ENCODE assay signal across 14 cellular contexts in genomic region chr2:136020831-136021230, GRCh38.
"Had no signal": no experiment of that assay in that cellular context is flagged by ENCODE, and none has a peak within 500 bp of the region (broad histone marks: within the 10 kb centered on the region; RNA-seq: fewer than 3 reads in every experiment).

No MANE protein-coding gene starts in this region.

- H3K27me3 ChIP-seq: adrenal gland, hepatocyte, stomach, thyroid gland had no signal

- H2AFZ ChIP-seq: hepatocyte had no signal

- H3K36me3 Mint-ChIP-seq: activated naive CD4-positive, alpha-beta T cell treated with anti-CD3 and anti-CD28 coated beads, Interleukin-2, amount 50 U/mL, for 24 hours; naive B cell had no signal

- DNase-seq: activated CD4-positive, alpha-beta memory T cell treated with anti-CD3 and anti-CD28 coated beads, Interleukin-2, amount 10 ng/mL, durations not matched to agents 7 days and 5 days; activated CD4-positive, alpha-beta T cell treated with anti-CD3 and anti-CD28 coated beads for 4 hours; activated T-cell treated with anti-CD3 and anti-CD28 coated beads, Interleukin-2, amount 50 U/mL, for 24 hours; adrenal gland; left lung; naive B cell; occipital lobe; stomach; thyroid gland had no signal

- H3K36me3 ChIP-seq: adrenal gland, left lung, prostate gland, stomach, thyroid gland had no signal

- H3K4me3 Mint-ChIP-seq: activated CD4-positive, alpha-beta memory T cell treated with anti-CD3 and anti-CD28 coated beads, Interleukin-2, amount 10 ng/mL, durations not matched to agents 7 days and 5 days; activated naive CD4-positive, alpha-beta T cell treated with anti-CD3 and anti-CD28 coated beads, Interleukin-2, amount 50 U/mL, for 24 hours; activated T-cell treated with anti-CD3 and anti-CD28 coated beads, Interleukin-2, amount 50 U/mL, for 24 hours had no signal

- H3K9me3 ChIP-seq: adrenal gland, left lung, prostate gland, stomach, thyroid gland had no signal

- H3K27ac ChIP-seq: adrenal gland, hepatocyte, left lung, stomach, thyroid gland had no signal

- H3K4me1 ChIP-seq: prostate gland, thyroid gland had no signal

- H3K4me2 ChIP-seq: hepatocyte had no signal

- H3K4me3 ChIP-seq: adrenal gland, hepatocyte, left lung, prostate gland, stomach, thyroid gland had no signal

- H3K27me3 Mint-ChIP-seq: activated CD4-positive, alpha-beta memory T cell treated with anti-CD3 and anti-CD28 coated beads, Interleukin-2, amount 10 ng/mL, durations not matched to agents 7 days and 5 days; activated naive CD4-positive, alpha-beta T cell treated with anti-CD3 and anti-CD28 coated beads, Interleukin-2, amount 50 U/mL, for 24 hours; activated T-cell treated with anti-CD3 and anti-CD28 coated beads, Interleukin-2, amount 50 U/mL, for 24 hours had no signal

- H3K9me3 Mint-ChIP-seq: activated naive CD4-positive, alpha-beta T cell treated with anti-CD3 and anti-CD28 coated beads, Interleukin-2, amount 50 U/mL, for 24 hours; activated T-cell treated with anti-CD3 and anti-CD28 coated beads, Interleukin-2, amount 50 U/mL, for 24 hours had no signal

- H3K27ac Mint-ChIP-seq: activated CD4-positive, alpha-beta memory T cell treated with anti-CD3 and anti-CD28 coated beads, Interleukin-2, amount 10 ng/mL, durations not matched to agents 7 days and 5 days; activated naive CD4-positive, alpha-beta T cell treated with anti-CD3 and anti-CD28 coated beads, Interleukin-2, amount 50 U/mL, for 24 hours; activated T-cell treated with anti-CD3 and anti-CD28 coated beads, Interleukin-2, amount 50 U/mL, for 24 hours had no signal

- H3K79me2 ChIP-seq: hepatocyte had no signal

- ATAC-seq: esophagus mucosa, left lung, sciatic nerve had no signal
